In genomic region chr10:3477683-3478082, GRCh38 we compare ENCODE assay signal across 11 cellular contexts.
A peak's percentile ranks its signal among the peaks of the same experiment; 100 is the strongest.
DNase-seq lines count a peak whose midpoint lies in the region; ATAC-seq and TF ChIP-seq lines count a peak whose summit lies in the region.
"Had no signal": no experiment of that assay in that cellular context is flagged by ENCODE, and none has a peak within 500 bp of the region (broad histone marks: within the 10 kb centered on the region; RNA-seq: fewer than 3 reads in every experiment).

No MANE protein-coding gene starts in this region.

- ATAC-seq in GM21529 (IDR thresholded peaks at IDR 0.05; ENCODE audit: unreplicated experiment) (peak; percentile 69), left colon (peak; percentile 24), HG03135 (IDR thresholded peaks at IDR 0.05; ENCODE audit: unreplicated experiment) (no peak)
- no peak for ATAC-seq in naive thymus-derived CD8-positive, alpha-beta T cell

- H3K27me3 Mint-ChIP-seq in naive thymus-derived CD8-positive, alpha-beta T cell = peaks cover 0 to 8% (median 0%) of the 10 kb centered on the region in 5 donors
- H3K27me3 Mint-ChIP-seq: activated naive CD4-positive, alpha-beta T cell treated with anti-CD3 and anti-CD28 coated beads, Interleukin-2, amount 50 U/mL, for 24 hours had no signal

- no peak overlapping the region for H3K4me3 ChIP-seq in prostate gland

- H3K27ac Mint-ChIP-seq in naive thymus-derived CD8-positive, alpha-beta T cell = no peak overlapping the region
- H3K27ac Mint-ChIP-seq: activated naive CD4-positive, alpha-beta T cell treated with anti-CD3 and anti-CD28 coated beads, Interleukin-2, amount 50 U/mL, for 24 hours had no signal

- POLR2A ChIA-PET in naive thymus-derived CD8-positive, alpha-beta T cell (lab: Charles Lee) = no interaction called here

- H3K4me3 Mint-ChIP-seq in naive thymus-derived CD8-positive, alpha-beta T cell = no peak overlapping the region
- H3K4me3 Mint-ChIP-seq: activated naive CD4-positive, alpha-beta T cell treated with anti-CD3 and anti-CD28 coated beads, Interleukin-2, amount 50 U/mL, for 24 hours had no signal

- H3K36me3 Mint-ChIP-seq in naive thymus-derived CD8-positive, alpha-beta T cell = no peaks in the 10 kb centered on the region
- H3K36me3 Mint-ChIP-seq: activated naive CD4-positive, alpha-beta T cell treated with anti-CD3 and anti-CD28 coated beads, Interleukin-2, amount 50 U/mL, for 24 hours had no signal

- H3K36me3 ChIP-seq in prostate gland = no peaks in the 10 kb centered on the region

- H3K4me1 Mint-ChIP-seq in naive thymus-derived CD8-positive, alpha-beta T cell = peaks cover 6 to 21% (median 9%) of the 10 kb centered on the region in 4 donors

- TF ChIP-seq POLR2A in prostate gland (IDR thresholded peaks at IDR 0.05) = no peak

- DNase-seq in GM13976 (ENCODE audit: low spot score) = peak; percentile 52
- peak; percentile 17 for DNase-seq in LHCN-M2 (ENCODE audit: low read depth)
- no peak for DNase-seq in left colon
- DNase-seq in naive thymus-derived CD8-positive, alpha-beta T cell = no peak
- DNase-seq in NCI-H2227 treated with DMSO at 0.1 percent for 48 hours (lab: John Stamatoyannopoulos, UW) = no peak
- DNase-seq in prostate gland (ENCODE audit: low spot score) = no peak
- DNase-seq: kidney glomerular epithelial cell had no signal

- no peaks in the 10 kb centered on the region for H3K9me3 Mint-ChIP-seq in naive thymus-derived CD8-positive, alpha-beta T cell
- H3K9me3 Mint-ChIP-seq: activated naive CD4-positive, alpha-beta T cell treated with anti-CD3 and anti-CD28 coated beads, Interleukin-2, amount 50 U/mL, for 24 hours had no signal

- H3K4me1 ChIP-seq in prostate gland (replicated peaks) = peaks cover 4% of the 10 kb centered on the region

- in situ Hi-C loops in GM13976 (cut with MboI; ENCODE audit: low sequenced_read_pairs, unreplicated experiment) = no loop called here

- 53% methylated on average over 3 of the region's 3 CpGs for WGBS in prostate gland

- intact Hi-C loops in left colon (cut with DNase I, micrococcal nuclease) = no loop called here
- intact Hi-C loops in prostate gland (cut with DNase I) = no loop called here

- no peak for TF ChIP-seq CTCF in GM13976 (IDR thresholded peaks at IDR 0.05; ENCODE audit: borderline replicate concordance, control extremely low read depth, extremely low read depth, insufficient read depth, missing control alignments)
- TF ChIP-seq CTCF in prostate gland (IDR thresholded peaks at IDR 0.05) = no peak

- no peak overlapping the region for H3K27ac ChIP-seq in prostate gland
- H3K27ac ChIP-seq: RWPE1 had no signal

- H3K27me3 ChIP-seq in prostate gland (replicated peaks; ENCODE audit: insufficient read depth) = no peaks in the 10 kb centered on the region

- H3K9me3 ChIP-seq in prostate gland = no peaks in the 10 kb centered on the region

Comparison
In these comparisons a context has a peak if more than half of its experiments do, and no peak if none do; other contexts are left out.
1. DNase-seq: peak in GM13976 (single experiment) and LHCN-M2 (single experiment); none in left colon (0 of 2), naive thymus-derived CD8-positive, alpha-beta T cell (0 of 10), NCI-H2227 treated with DMSO at 0.1 percent for 48 hours (single experiment) and prostate gland (single experiment).
2. ATAC-seq: peak in GM21529 (single experiment) and left colon (single experiment); none in naive thymus-derived CD8-positive, alpha-beta T cell (0 of 2) and HG03135 (single experiment).